21 cellular contexts compared by ENCODE assay signal in the genomic region with DNA sequence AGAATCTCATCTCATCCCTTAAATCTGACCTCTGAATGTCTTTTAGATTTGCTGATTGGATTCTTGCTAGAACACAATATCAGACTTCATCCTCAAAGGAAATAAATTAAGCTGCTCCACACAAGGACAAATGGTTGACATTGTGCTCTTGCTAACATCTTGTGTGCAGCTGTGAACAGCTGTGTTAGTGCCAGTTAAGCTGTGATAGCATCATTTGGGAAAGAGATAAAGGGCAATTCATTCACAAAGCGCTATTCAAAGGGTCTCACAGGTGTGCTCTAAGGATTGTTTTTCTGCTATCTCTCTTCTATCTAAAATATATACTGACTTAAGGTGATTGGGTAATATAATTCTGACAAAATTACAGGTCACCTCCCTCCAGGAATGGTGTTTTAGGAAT.
A peak's percentile ranks its signal among the peaks of the same experiment; 100 is the strongest.
DNase-seq lines count a peak whose midpoint lies in the region; ATAC-seq and TF ChIP-seq lines count a peak whose summit lies in the region.
"Had no signal": no experiment of that assay in that cellular context is flagged by ENCODE, and none has a peak within 500 bp of the region (broad histone marks: within the 10 kb centered on the region; RNA-seq: fewer than 3 reads in every experiment).

No MANE protein-coding gene starts in this region.

- H3K4me1 ChIP-seq in DND-41 (ENCODE audit: insufficient read depth, low read length) (no peaks in the 10 kb centered on the region), SK-N-SH (ENCODE audit: control insufficient read depth in 1 of 2, insufficient read depth in 2 of 2, low read depth in 1 of 2, low read length in 1 of 2) (peaks cover 0 to 7% of the 10 kb centered on the region in 2 experiments; a peak in 3 of 4 replicates)
- H3K4me1 ChIP-seq: A549, HAP-1 had no signal

- H3K27ac ChIP-seq in DND-41 (ENCODE audit: low read length) = no peak overlapping the region
- peak overlapping the region in 1 of 2 experiments; percentile 79; a peak in 2 of 4 replicates for H3K27ac ChIP-seq in SK-N-SH (ENCODE audit: low read depth in 2 of 2, low read length in 1 of 2)
- H3K27ac ChIP-seq: A549 had no signal

- H3K27me3 ChIP-seq in DND-41 (ENCODE audit: insufficient read depth, low read length, poor library complexity) = no peaks in the 10 kb centered on the region
- H3K27me3 ChIP-seq in SK-N-SH (ENCODE audit: insufficient read depth) = no peaks in the 10 kb centered on the region

- no peak overlapping the region for H3K4me3 Mint-ChIP-seq in nephron
- H3K4me3 Mint-ChIP-seq: CD4-positive, alpha-beta memory T cell; GM23338; HFFc6 had no signal

- TF ChIP-seq EP300 in SK-N-SH (IDR thresholded peaks at IDR 0.05; ENCODE audit: borderline replicate concordance in 1 of 2, low read depth in 1 of 2, low read length in 1 of 2) = peak in 1 of 2 experiments; percentile 83; a peak in 1 of 4 replicates

- 78% methylated on average over 1 of the region's 1 CpG for WGBS in SK-N-SH (ENCODE audit: low lambda C conversion rate)

- no peaks in the 10 kb centered on the region for H3K27me3 Mint-ChIP-seq in nephron (ENCODE audit: low read depth)
- H3K27me3 Mint-ChIP-seq: CD4-positive, alpha-beta memory T cell had no signal

- peak overlapping the region; percentile 18 to 56 (median 41) for H3K27ac Mint-ChIP-seq in nephron
- H3K27ac Mint-ChIP-seq: CD4-positive, alpha-beta memory T cell; GM23338; HFFc6 had no signal

- peaks cover 23% of the 10 kb centered on the region for H3K9me3 Mint-ChIP-seq in nephron
- H3K9me3 Mint-ChIP-seq: GM23338 had no signal

- H4K20me1 ChIP-seq in DND-41 (ENCODE audit: insufficient read depth, low read length) (no peaks in the 10 kb centered on the region), SK-N-SH (ENCODE audit: insufficient read depth) (no peaks in the 10 kb centered on the region)

- H3K36me3 Mint-ChIP-seq in nephron (ENCODE audit: low read depth) = peaks cover 26% of the 10 kb centered on the region
- H3K36me3 Mint-ChIP-seq: CD4-positive, alpha-beta memory T cell had no signal

- CTCF ChIA-PET in SK-N-SH (lab: Yijun Ruan, JAX) = interaction anchor here (0.8 to 1.3 kb wide), 5 partner anchors 14 to 210 kb away, joined by 3 read pairs; no protein-coding TSS in a partner anchor

- POLR2A ChIA-PET in SK-N-SH (lab: Yijun Ruan, JAX) = no interaction called here

- H3K9ac ChIP-seq in DND-41 (ENCODE audit: low read depth, low read length) (no peak overlapping the region), SK-N-SH (no peak overlapping the region)

- no peaks in the 10 kb centered on the region for H3K79me2 ChIP-seq in DND-41 (ENCODE audit: insufficient read depth, low read length)
- H3K79me2 ChIP-seq in SK-N-SH (ENCODE audit: insufficient read depth) = no peaks in the 10 kb centered on the region

- H3K4me2 ChIP-seq in DND-41 (ENCODE audit: insufficient read depth, low read length) (no peak overlapping the region), SK-N-SH (no peak overlapping the region)
- H3K4me2 ChIP-seq: A549, GM23338 had no signal

- H3K36me3 ChIP-seq in DND-41 (ENCODE audit: insufficient read depth, low read length) (no peaks in the 10 kb centered on the region), SK-N-SH (replicated peaks in 1 of 2; ENCODE audit: control insufficient read depth in 1 of 2, insufficient read depth in 2 of 2, low read length in 1 of 2) (no peaks in the 10 kb centered on the region)
- H3K36me3 ChIP-seq: HAP-1 had no signal

- no peaks in the 10 kb centered on the region for H3K9me2 ChIP-seq in SK-N-SH

- no peak for TF ChIP-seq RAD21 in SK-N-SH (IDR thresholded peaks at IDR 0.05; ENCODE audit: low read length)

- peaks cover 8% of the 10 kb centered on the region for H3F3A ChIP-seq in SK-N-SH (replicated peaks; ENCODE audit: insufficient read depth)

- H2AFZ ChIP-seq in DND-41 (ENCODE audit: low read depth, low read length) (no peak overlapping the region), SK-N-SH (ENCODE audit: low read depth) (no peak overlapping the region)

- H3K4me3 ChIP-seq in DND-41 (ENCODE audit: low read depth in 1 of 2, low read length in 2 of 2) (no peak overlapping the region), SK-N-SH (ENCODE audit: low read depth in 2 of 2, low read length in 1 of 2) (no peak overlapping the region)
- H3K4me3 ChIP-seq: A549, GM12878, GM23338, HAP-1 had no signal

- intact Hi-C loops in sciatic nerve (cut with DNase I) (no loop called here), head of caudate nucleus (cut with DNase I) (no loop called here)

- H3K9me3 ChIP-seq in DND-41 (ENCODE audit: insufficient read depth, low read length, severe bottlenecking) = no peaks in the 10 kb centered on the region
- no peaks in the 10 kb centered on the region; the same call in 1 of the 2 replicates for H3K9me3 ChIP-seq in SK-N-SH
- H3K9me3 ChIP-seq: A549, HAP-1 had no signal

- H3K4me1 Mint-ChIP-seq in nephron = peaks cover 30% of the 10 kb centered on the region
- H3K4me1 Mint-ChIP-seq: CD4-positive, alpha-beta memory T cell had no signal

- no peak for DNase-seq in DND-41
- no peak for DNase-seq in SK-N-SH
- DNase-seq in sciatic nerve (ENCODE audit: low spot score) = no peak
- DNase-seq in GM03348 (ENCODE audit: low spot score) = no peak
- no peak for DNase-seq in head of caudate nucleus
- DNase-seq: 8988T; ACHN; AML-193; C1 segment of cervical spinal cord; Calu3; CD4-positive, alpha-beta memory T cell; COR-L47; DMS53; DMS79 treated with DMSO at 0.1 percent for 48 hours; HFFc6 had no signal

- peak; percentile 45; the same call in 2 of the 3 replicates for ATAC-seq in DND-41 (ENCODE audit: insufficient read depth, low read depth)
- peak; percentile 80 for ATAC-seq in sciatic nerve
- ATAC-seq in HG02571 (IDR thresholded peaks at IDR 0.05; ENCODE audit: unreplicated experiment) = no peak
- ATAC-seq: A549, GM12878, GM23338 had no signal

- TF ChIP-seq CTCF in DND-41 (IDR thresholded peaks at IDR 0.05; ENCODE audit: borderline replicate concordance, extremely low read depth, low read length, poor library complexity, severe bottlenecking) (no peak), SK-N-SH (IDR thresholded peaks at IDR 0.05) (no peak), nephron (IDR thresholded peaks at IDR 0.05; ENCODE audit: unreplicated experiment in 3 of 3) (no peak)

TF ChIP-seq in SK-N-SH, 30 proteins besides CTCF, POLR2A, EP300 and RAD21:
- TF ChIP-seq ELF1 (IDR thresholded peaks at IDR 0.05) = no peak
- 0 out of 2 replicates have a peak, but pooled peaks have one; percentile 26 for TF ChIP-seq FOXJ3 (CRISPR knock-in tag; IDR thresholded peaks at IDR 0.05)
- TF ChIP-seq MAX (IDR thresholded peaks at IDR 0.05; ENCODE audit: low read depth) = no peak
- TF ChIP-seq MXI1 (IDR thresholded peaks at IDR 0.05; ENCODE audit: low read depth, low read length) = no peak
- peak; percentile 34 for TF ChIP-seq TCF12 (IDR thresholded peaks at IDR 0.05)
- no peak for TF ChIP-seq FOSL2 (IDR thresholded peaks at IDR 0.05; ENCODE audit: borderline replicate concordance, low read depth)
- TF ChIP-seq GATA2 (CRISPR knock-in tag; IDR thresholded peaks at IDR 0.05) = peak; percentile 92
- no peak for TF ChIP-seq GABPA (IDR thresholded peaks at IDR 0.05; ENCODE audit: low read depth)
- peak; percentile 64 for TF ChIP-seq CHD2 (IDR thresholded peaks at IDR 0.05; ENCODE audit: low read length, partially characterized antibody)
- TF ChIP-seq SIN3A (IDR thresholded peaks at IDR 0.05; ENCODE audit: borderline replicate concordance, low read depth, low read length) = no peak
- TF ChIP-seq RCOR1 (IDR thresholded peaks at IDR 0.05; ENCODE audit: low read length) = peak; percentile 83
- TF ChIP-seq EZH2phosphoT487 (IDR thresholded peaks at IDR 0.05; ENCODE audit: borderline replicate concordance, low read depth) = no peak
